Comparison of ENCODE assay signal across 19 cellular contexts in the genomic region with DNA sequence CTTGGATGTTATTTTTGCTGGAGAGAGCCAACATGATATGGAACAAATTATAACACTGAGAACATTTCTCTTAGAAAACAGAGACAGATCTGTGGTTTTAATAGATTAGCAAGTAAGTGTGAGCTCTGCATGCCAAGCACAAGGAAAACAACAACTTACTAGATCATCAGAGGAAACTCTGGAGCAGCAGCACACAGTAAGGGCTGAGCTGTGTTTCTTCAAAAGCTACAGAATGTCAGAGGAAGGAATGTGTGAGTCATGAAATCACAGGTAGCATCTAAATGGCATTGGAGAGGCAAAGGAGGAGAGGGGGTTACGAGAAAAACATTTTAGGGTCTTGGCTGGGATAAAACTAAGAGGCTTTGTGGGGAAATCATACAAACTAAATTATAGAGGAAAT.
DNase-seq lines count a peak whose midpoint lies in the region; ATAC-seq and TF ChIP-seq lines count a peak whose summit lies in the region.
"Had no signal": no experiment of that assay in that cellular context is flagged by ENCODE, and none has a peak within 500 bp of the region (broad histone marks: within the 10 kb centered on the region; RNA-seq: fewer than 3 reads in every experiment).

No MANE protein-coding gene starts in this region.

- H3K4me3 Mint-ChIP-seq in GM23338 (no peak overlapping the region), mesothelial cell of epicardium (no peak overlapping the region)
- H3K4me3 Mint-ChIP-seq: activated naive CD8-positive, alpha-beta T cell treated with anti-CD3 and anti-CD28 coated beads, Interleukin-2, amount 10 ng/mL, durations not matched to agents 7 days and 5 days; CD14-positive monocyte had no signal

- H3K4me1 Mint-ChIP-seq in GM23338 (peaks cover 36% of the 10 kb centered on the region), mesothelial cell of epicardium (peaks cover 62% of the 10 kb centered on the region)
- H3K4me1 Mint-ChIP-seq: activated naive CD8-positive, alpha-beta T cell treated with anti-CD3 and anti-CD28 coated beads, Interleukin-2, amount 10 ng/mL, durations not matched to agents 7 days and 5 days; CD14-positive monocyte had no signal

- no peak overlapping the region for H3K4me3 ChIP-seq in GM23338
- H3K4me3 ChIP-seq: breast epithelium, vagina had no signal

- H3K27ac Mint-ChIP-seq in GM23338 (peak overlapping the region; percentile 12), mesothelial cell of epicardium (peak overlapping the region; percentile 35)
- H3K27ac Mint-ChIP-seq: activated naive CD8-positive, alpha-beta T cell treated with anti-CD3 and anti-CD28 coated beads, Interleukin-2, amount 10 ng/mL, durations not matched to agents 7 days and 5 days; CD14-positive monocyte had no signal

- H3K9me3 Mint-ChIP-seq in GM23338 (no peaks in the 10 kb centered on the region), mesothelial cell of epicardium (no peaks in the 10 kb centered on the region)
- H3K9me3 Mint-ChIP-seq: activated naive CD8-positive, alpha-beta T cell treated with anti-CD3 and anti-CD28 coated beads, Interleukin-2, amount 10 ng/mL, durations not matched to agents 7 days and 5 days had no signal

- H3K27me3 Mint-ChIP-seq in GM23338 (ENCODE audit: insufficient read depth, low read depth, poor library complexity), result peaks cover 3% of the 10 kb centered on the region
- no peaks in the 10 kb centered on the region for H3K27me3 Mint-ChIP-seq in mesothelial cell of epicardium (ENCODE audit: low read depth)
- H3K27me3 Mint-ChIP-seq: activated naive CD8-positive, alpha-beta T cell treated with anti-CD3 and anti-CD28 coated beads, Interleukin-2, amount 10 ng/mL, durations not matched to agents 7 days and 5 days had no signal

- H3K27ac ChIP-seq in GM23338 (ENCODE audit: low read depth), result no peak overlapping the region
- H3K27ac ChIP-seq: breast epithelium, vagina had no signal

- H3K79me2 ChIP-seq in GM23338 (replicated peaks; ENCODE audit: insufficient read depth), result no peaks in the 10 kb centered on the region

- no peaks in the 10 kb centered on the region; the same call in 1 of the 2 replicates for H3K9me2 ChIP-seq in GM23338 (ENCODE audit: insufficient read depth)

- H3K4me2 ChIP-seq in GM23338, result no peak overlapping the region

- H2AFZ ChIP-seq in GM23338, result no peak overlapping the region

- peaks cover 8% of the 10 kb centered on the region for H3K4me1 ChIP-seq in GM23338 (ENCODE audit: insufficient read depth)
- H3K4me1 ChIP-seq: breast epithelium, vagina had no signal

- no peaks in the 10 kb centered on the region for H3K27me3 ChIP-seq in GM23338 (ENCODE audit: insufficient read depth)
- H3K27me3 ChIP-seq: breast epithelium, vagina had no signal

- TF ChIP-seq CTCF in GM23338 (conservative IDR thresholded peaks at IDR 0.05; ENCODE audit: low read depth in 2 of 2) (no peak), mesothelial cell of epicardium (IDR thresholded peaks at IDR 0.05; ENCODE audit: unreplicated experiment) (no peak), GM10266 (IDR thresholded peaks at IDR 0.05; ENCODE audit: control insufficient read depth, insufficient read depth, low read depth, missing control alignments) (no peak)

- DNase-seq in GM23338 (ENCODE audit: low spot score) (peak; percentile 65), amniotic epithelial cell (ENCODE audit: low read depth) (peak; percentile 75), fibroblast of peridontal ligament (ENCODE audit: extremely low read depth) (peak; percentile 3), mesothelial cell of epicardium (ENCODE audit: low spot score in 2 of 2, unreplicated experiment in 2 of 2) (no peak), GM10266 (ENCODE audit: extremely low spot score) (no peak), DMS79 treated with DMSO at 0.1 percent for 48 hours (lab: John Stamatoyannopoulos, UW) (no peak), activated gamma-delta T cell treated with Interleukin-2 at 50 U/mL for 16 hours (no peak), NCI-H1092 (lab: John Stamatoyannopoulos, UW) (no peak)
- DNase-seq: activated CD4-positive, alpha-beta T cell treated with anti-CD3 and anti-CD28 coated beads for 4 hours; activated naive CD8-positive, alpha-beta T cell treated with anti-CD3 and anti-CD28 coated beads, Interleukin-2, amount 10 ng/mL, durations not matched to agents 7 days and 5 days; head of caudate nucleus; KBM-7; kidney; MV-4-11; NCI-H187 treated with DMSO at 0.1 percent for 48 hours; SW 1271 had no signal

- H4K20me1 ChIP-seq in GM23338 (replicated peaks; ENCODE audit: insufficient read depth), result no peaks in the 10 kb centered on the region

- no peaks in the 10 kb centered on the region for H3F3A ChIP-seq in GM23338 (replicated peaks; ENCODE audit: low read depth)

- H3K36me3 Mint-ChIP-seq in GM23338 (ENCODE audit: low read depth) (no peaks in the 10 kb centered on the region), mesothelial cell of epicardium (no peaks in the 10 kb centered on the region)
- H3K36me3 Mint-ChIP-seq: activated naive CD8-positive, alpha-beta T cell treated with anti-CD3 and anti-CD28 coated beads, Interleukin-2, amount 10 ng/mL, durations not matched to agents 7 days and 5 days; CD14-positive monocyte had no signal

- ATAC-seq in GM23338, result peak; percentile 86

- no peaks in the 10 kb centered on the region for H3K36me3 ChIP-seq in GM23338 (ENCODE audit: insufficient read depth)
- H3K36me3 ChIP-seq: breast epithelium, vagina had no signal

TF ChIP-seq in GM23338, 12 proteins besides CTCF, POLR2A, EP300 and RAD21 (continues in another document):
- TF ChIP-seq POLR2AphosphoS5 (IDR thresholded peaks at IDR 0.05; ENCODE audit: low read depth), result no peak
- no peak for TF ChIP-seq NANOG (IDR thresholded peaks at IDR 0.05; ENCODE audit: borderline replicate concordance)
- TF ChIP-seq EZH2phosphoT487 (IDR thresholded peaks at IDR 0.05; ENCODE audit: unreplicated experiment), result no peak
- TF ChIP-seq STAT1 (IDR thresholded peaks at IDR 0.05; ENCODE audit: unreplicated experiment), result no peak
- TF ChIP-seq ETS1 (IDR thresholded peaks at IDR 0.05), result no peak
- no peak for TF ChIP-seq CREB1 (CRISPR knock-in tag; IDR thresholded peaks at IDR 0.05; ENCODE audit: low read depth)

Comparison
In these comparisons a context has a peak if more than half of its experiments do, and no peak if none do; other contexts are left out.
1. DNase-seq: peak in GM23338 (single experiment), amniotic epithelial cell (single experiment) and fibroblast of peridontal ligament (single experiment); none in mesothelial cell of epicardium (0 of 2), GM10266 (single experiment), DMS79 treated with DMSO at 0.1 percent for 48 hours (single experiment), activated gamma-delta T cell treated with Interleukin-2 at 50 U/mL for 16 hours (single experiment) and NCI-H1092 (single experiment).